In genomic region chr20:13243826-13244376, GRCh38 we compare ENCODE assay signal across 1 cellular context.
TF ChIP-seq lines count a peak whose summit lies in the region.

No MANE protein-coding gene starts in this region.

TF ChIP-seq in HepG2, 621 proteins besides CTCF, POLR2A, EP300 and RAD21 (continued from another document and continues in another):
- TF ChIP-seq MLX (CRISPR knock-in tag; IDR thresholded peaks at IDR 0.05) (peak; percentile 92), ZNF512 (CRISPR knock-in tag; IDR thresholded peaks at IDR 0.05) (no peak), REXO4 (CRISPR knock-in tag; IDR thresholded peaks at IDR 0.05; ENCODE audit: borderline replicate concordance) (no peak), JDP2 (CRISPR knock-in tag; IDR thresholded peaks at IDR 0.05; ENCODE audit: borderline replicate concordance) (no peak; the same call in 1 of the 2 replicates), ARNT (IDR thresholded peaks at IDR 0.05) (no peak), ZNF20 (CRISPR knock-in tag; IDR thresholded peaks at IDR 0.05) (no peak), ZNF572 (CRISPR knock-in tag; IDR thresholded peaks at IDR 0.05) (no peak), IKZF5 (CRISPR knock-in tag; IDR thresholded peaks at IDR 0.05) (peak; percentile 99), ZNF646 (CRISPR knock-in tag; IDR thresholded peaks at IDR 0.05) (no peak; the same call in 1 of the 2 replicates), ZNF75D (CRISPR knock-in tag; IDR thresholded peaks at IDR 0.05; ENCODE audit: borderline replicate concordance) (no peak), ZC3H13 (CRISPR knock-in tag; IDR thresholded peaks at IDR 0.05) (no peak), ZGPAT (CRISPR knock-in tag; IDR thresholded peaks at IDR 0.05) (peak; percentile 100), ZNF687 (CRISPR knock-in tag; IDR thresholded peaks at IDR 0.05) (no peak), FOSL2 (CRISPR knock-in tag; IDR thresholded peaks at IDR 0.05) (peak; percentile 100), HOMEZ (CRISPR knock-in tag; IDR thresholded peaks at IDR 0.05; ENCODE audit: low read depth) (peak; percentile 98), MTF2 (CRISPR knock-in tag; IDR thresholded peaks at IDR 0.05; ENCODE audit: borderline replicate concordance) (no peak), ZNF7 (CRISPR knock-in tag; IDR thresholded peaks at IDR 0.05) (no peak; the same call in 1 of the 2 replicates), MXD3 (CRISPR knock-in tag; IDR thresholded peaks at IDR 0.05) (no peak), THAP9 (CRISPR knock-in tag; IDR thresholded peaks at IDR 0.05; ENCODE audit: borderline replicate concordance) (no peak), ZFP37 (CRISPR knock-in tag; IDR thresholded peaks at IDR 0.05; ENCODE audit: borderline replicate concordance) (peak; percentile 88; the same call in 1 of the 2 replicates), BATF2 (CRISPR knock-in tag; IDR thresholded peaks at IDR 0.05) (no peak), ZBTB25 (CRISPR knock-in tag; IDR thresholded peaks at IDR 0.05) (peak; percentile 98), PPARG (CRISPR knock-in tag; conservative IDR thresholded peaks at IDR 0.05) (peak; percentile 93), LCORL (IDR thresholded peaks at IDR 0.05) (peak; percentile 91), LCORL (CRISPR knock-in tag; IDR thresholded peaks at IDR 0.05) (peak; percentile 99), GTF2F1 (IDR thresholded peaks at IDR 0.05; ENCODE audit: low read length) (no peak), NONO (IDR thresholded peaks at IDR 0.05) (no peak), NONO (CRISPR knock-in tag; conservative IDR thresholded peaks at IDR 0.05) (peak; percentile 82), ZNF547 (CRISPR knock-in tag; IDR thresholded peaks at IDR 0.05) (peak; percentile 86), STAT5B (CRISPR knock-in tag; IDR thresholded peaks at IDR 0.05) (peak; percentile 91), ZFP36L1 (CRISPR knock-in tag; IDR thresholded peaks at IDR 0.05) (no peak; the same call in 1 of the 2 replicates), GZF1 (CRISPR knock-in tag; IDR thresholded peaks at IDR 0.05) (peak; percentile 91), PAWR (CRISPR knock-in tag; IDR thresholded peaks at IDR 0.05; ENCODE audit: borderline replicate concordance) (no peak; the same call in 1 of the 2 replicates)
